In genomic region chr20:54163402-54163801, GRCh38 we compare ENCODE assay signal across 11 cellular contexts. TPM values are rescaled to one million over a fixed set of nuclear protein-coding genes. Genes with fewer than 3 reads are reported as not detected.
"Had no signal": no experiment of that assay in that cellular context is flagged by ENCODE, and none has a peak within 500 bp of the region (broad histone marks: within the 10 kb centered on the region; RNA-seq: fewer than 3 reads in every experiment).

No MANE protein-coding gene starts in this region.

- H3K9me3 Mint-ChIP-seq: H9, HFFc6 had no signal

- H3K4me3 Mint-ChIP-seq: GM23338, H9, HFFc6 had no signal

- H3K4me2 ChIP-seq: GM23338 had no signal

- FAIRE-seq: H1, H54 had no signal

- ATAC-seq: GM23338, HCT116 had no signal

- DNase-seq: GM23248, GOT3, H7, H9, HCEC 1CT, HFFc6 had no signal

- H3K4me3 ChIP-seq: GM23248, GM23338, HAP-1 had no signal

- H3K27ac ChIP-seq: GM23248 had no signal

- H3K4me1 ChIP-seq: HAP-1 had no signal

- H3K9me3 ChIP-seq: HAP-1 had no signal

- H3K27ac Mint-ChIP-seq: GM23338, H9, HFFc6 had no signal

- H3K36me3 ChIP-seq: HAP-1 had no signal

- H2AFZ ChIP-seq: GM23248, GM23338 had no signal

RNA-seq across cellular contexts. Expression of gene CYP24A1, which starts 10.4 kb away (rescaled TPM):
- total RNA-seq: GM23338, H1, H9 had no signal
- polyA plus RNA-seq: H1 had no signal
